ENCODE assay signal across 26 cellular contexts in the genomic region with DNA sequence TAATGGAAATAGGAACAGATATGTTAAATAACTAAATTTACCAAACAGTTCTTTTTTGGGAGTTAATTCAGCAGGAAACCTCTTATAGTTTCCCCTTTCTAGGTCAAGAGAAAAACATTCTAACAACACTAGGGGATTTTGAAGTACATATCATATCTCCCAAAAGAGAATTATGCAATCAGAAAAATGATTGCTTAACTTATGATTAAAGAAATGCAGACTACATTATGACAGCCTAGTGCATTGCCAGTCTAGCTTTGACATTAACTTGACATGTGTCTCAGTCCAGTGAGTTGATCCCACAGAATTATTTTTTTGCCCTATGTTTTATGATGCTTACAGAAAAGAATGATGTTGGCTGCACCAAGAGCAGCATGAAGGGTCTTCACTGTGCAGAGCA.
"Had no signal": no experiment of that assay in that cellular context is flagged by ENCODE, and none has a peak within 500 bp of the region (broad histone marks: within the 10 kb centered on the region; RNA-seq: fewer than 3 reads in every experiment).

No MANE protein-coding gene starts in this region.

- H3K4me3 ChIP-seq: adrenal gland, breast epithelium, Peyer's patch had no signal

- H3K27me3 ChIP-seq: breast epithelium, Peyer's patch had no signal

- H3K36me3 ChIP-seq: adrenal gland, breast epithelium, Peyer's patch had no signal

- H3K4me1 ChIP-seq: adrenal gland, breast epithelium, Peyer's patch had no signal

- ATAC-seq: activated T-helper 17 cell treated with anti-CD3 and anti-CD28 coated beads, Interleukin-2, amount 50 U/mL, for 72 hours had no signal

- DNase-seq: activated B cell treated with CpG ODN at 0.5 μM for 24 hours; activated CD4-positive, alpha-beta T cell treated with anti-CD3 and anti-CD28 coated beads for 1 hour; activated CD4-positive, alpha-beta T cell treated with anti-CD3 and anti-CD28 coated beads, Interleukin-2, amount 10 ng/mL, durations not matched to agents 24 days and 14 days; activated CD4-positive, alpha-beta T cell treated with anti-CD3 and anti-CD28 coated beads, Interleukin-2, amount 50 U/mL, for 48 hours; activated CD8-positive, alpha-beta memory T cell treated with anti-CD3 and anti-CD28 coated beads for 24 hours; activated gamma-delta T cell; activated naive CD4-positive, alpha-beta T cell treated with anti-CD3 and anti-CD28 coated beads for 36 hours; activated T-cell treated with anti-CD3 and anti-CD28 coated beads, Interleukin-2, amount 50 U/mL, for 48 hours; adrenal gland; aorta; Kasumi-1; KBM-7; NCI-H1105; NCI-H1436; NCI-H1694 treated with DMSO at 0.1 percent for 48 hours; NCI-H2029 treated with DMSO at 0.1 percent for 48 hours; NCI-H345; NCI-H510A; NCI-H526 treated with DMSO at 0.1 percent for 48 hours; NCI-H82; Peyer's patch; SHP77 treated with DMSO at 0.1 percent for 48 hours; T-helper 9 cell had no signal

- H3K9me3 ChIP-seq: adrenal gland, breast epithelium, Peyer's patch had no signal

- H3K27ac ChIP-seq: adrenal gland, breast epithelium, Peyer's patch, RWPE1 had no signal
